In genomic region chr11:95918720-95919119, GRCh38 we compare ENCODE assay signal across 23 cellular contexts. TPM values are rescaled to one million over a fixed set of nuclear protein-coding genes. Genes with fewer than 3 reads are reported as not detected.
DNase-seq lines count a peak whose midpoint lies in the region; ATAC-seq, FAIRE-seq and TF ChIP-seq lines count a peak whose summit lies in the region.
"Had no signal": no experiment of that assay in that cellular context is flagged by ENCODE, and none has a peak within 500 bp of the region (broad histone marks: within the 10 kb centered on the region; RNA-seq: fewer than 3 reads in every experiment).

No MANE protein-coding gene starts in this region.

- peaks cover 79% of the 10 kb centered on the region for H3K79me2 ChIP-seq in Loucy (ENCODE audit: insufficient read depth, low read length)
- H3K79me2 ChIP-seq in endothelial cell of umbilical vein (ENCODE audit: control insufficient read depth, insufficient read depth, low read length) = peaks cover 82% of the 10 kb centered on the region
- peaks cover 92% of the 10 kb centered on the region for H3K79me2 ChIP-seq in osteoblast (ENCODE audit: insufficient read depth, low read length)

- no peak for DNase-seq in endothelial cell of umbilical vein (ENCODE audit: low read depth, low spot score)
- no peak for DNase-seq in substantia nigra (lab: John Stamatoyannopoulos, UW)
- DNase-seq in osteoblast (ENCODE audit: insufficient read length, low spot score, missing footprints) = no peak
- DNase-seq in germinal center (ENCODE audit: low spot score) = no peak
- DNase-seq in NCI-H2029 (lab: John Stamatoyannopoulos, UW) = no peak
- DNase-seq: ACHN; BE2C; Caco-2; CD4-positive, alpha-beta T cell; DMS153; DMS79; GF-D8; GM23248; HCEC 1CT; HFFc6; IMR-90 had no signal

- H2AFZ ChIP-seq in Loucy (ENCODE audit: low read length) (no peak overlapping the region), endothelial cell of umbilical vein (ENCODE audit: low read depth, low read length) (no peak overlapping the region), osteoblast (ENCODE audit: low read length) (no peak overlapping the region)
- H2AFZ ChIP-seq: GM23248 had no signal

- POLR2A ChIA-PET in endothelial cell of umbilical vein (lab: Charles Lee) = no interaction called here

- H3K4me1 ChIP-seq in Loucy (ENCODE audit: insufficient read depth, low read length, poor library complexity, severe bottlenecking) (peaks cover 69% of the 10 kb centered on the region), endothelial cell of umbilical vein (ENCODE audit: control insufficient read depth, extremely low read depth, insufficient read depth, low read length) (peaks cover 47% of the 10 kb centered on the region), osteoblast (ENCODE audit: insufficient read depth, low read length) (peaks cover 37% of the 10 kb centered on the region)
- H3K4me1 ChIP-seq: Caco-2 had no signal

- BruUV-seq in endothelial cell of umbilical vein (replicated peaks; lab: Mats Ljungman, UMichigan) = no TSS peak

- H3K9ac ChIP-seq in Loucy (ENCODE audit: low read depth, low read length, poor library complexity, severe bottlenecking) (no peak overlapping the region), endothelial cell of umbilical vein (replicated peaks; ENCODE audit: extremely low read depth, insufficient read depth, low read length) (no peak overlapping the region)
- H3K9ac ChIP-seq: GM23248 had no signal

- H3K4me3 ChIP-seq in Loucy (ENCODE audit: low read length, poor library complexity, severe bottlenecking) (no peak overlapping the region), endothelial cell of umbilical vein (replicated peaks in 1 of 3; ENCODE audit: insufficient read depth in 1 of 3, low read depth in 1 of 3, low read length in 3 of 3) (no peak overlapping the region), osteoblast (ENCODE audit: insufficient read depth, low read length) (no peak overlapping the region)
- H3K4me3 ChIP-seq: GM23248, K562 had no signal

- no peak for TF ChIP-seq CTCF in Loucy (conservative IDR thresholded peaks at IDR 0.05; ENCODE audit: low read length)
- no peak for TF ChIP-seq CTCF in endothelial cell of umbilical vein (IDR thresholded peaks at IDR 0.05; ENCODE audit: extremely low read depth in 1 of 2, insufficient read depth in 1 of 2, low read depth in 1 of 2, low read length in 2 of 2)
- no peak for TF ChIP-seq CTCF in osteoblast (IDR thresholded peaks at IDR 0.05; ENCODE audit: extremely low read depth, low read depth, low read length)

- H3K36me3 ChIP-seq in Loucy (ENCODE audit: insufficient read depth, low read length) (no peaks in the 10 kb centered on the region), endothelial cell of umbilical vein (ENCODE audit: control insufficient read depth in 2 of 2, extremely low read depth in 1 of 2, insufficient read depth in 2 of 2, low read length in 2 of 2) (no peaks in the 10 kb centered on the region), osteoblast (ENCODE audit: insufficient read depth, low read length) (no peaks in the 10 kb centered on the region)
- H3K36me3 ChIP-seq: BE2C had no signal

- CTCF ChIA-PET in endothelial cell of umbilical vein (lab: Charles Lee) = interaction anchor here (1.1 to 1.4 kb wide), 2 partner anchors 70 to 424 kb away, joined by 4 read pairs; partner anchors contain the start of gene MAML2

- ATAC-seq in HG03432 (IDR thresholded peaks at IDR 0.05; ENCODE audit: unreplicated experiment) = no peak
- ATAC-seq: K562 had no signal

- H3K4me2 ChIP-seq in Loucy (ENCODE audit: low read depth, low read length, poor library complexity, severe bottlenecking) = peak overlapping the region; percentile 53
- H3K4me2 ChIP-seq in endothelial cell of umbilical vein (ENCODE audit: insufficient read depth, low read length) = peak overlapping the region; percentile 74
- H3K4me2 ChIP-seq in osteoblast (ENCODE audit: insufficient read depth, low read length) = no peak overlapping the region

- dilution Hi-C loops in endothelial cell of umbilical vein (cut with MboI; ENCODE audit: extremely low pct_ligation_motif_present, low sequenced_read_pairs) = no loop called here

- no peak for TF ChIP-seq POLR2A in endothelial cell of umbilical vein (IDR thresholded peaks at IDR 0.05; ENCODE audit: low read depth, low read length)

- 0 out of 2 replicates have a peak, but pooled peaks cover 4% of the 10 kb centered on the region for H3F3A ChIP-seq in Loucy (ENCODE audit: low read depth)

- peak overlapping the region; percentile 54 for H3K27ac ChIP-seq in angular gyrus (ENCODE audit: low read depth, low read length)
- H3K27ac ChIP-seq in endothelial cell of umbilical vein (ENCODE audit: insufficient read depth, low read depth, low read length) = no peak overlapping the region
- peak overlapping the region; percentile 18 for H3K27ac ChIP-seq in substantia nigra (ENCODE audit: low read depth, low read length, poor library complexity, severe bottlenecking)
- no peak overlapping the region for H3K27ac ChIP-seq in osteoblast (ENCODE audit: low read depth, low read length)
- H3K27ac ChIP-seq: GM23248 had no signal

- H3K9me2 ChIP-seq in Loucy (replicated peaks; ENCODE audit: low read depth, low read length) = no peaks in the 10 kb centered on the region

- FAIRE-seq in endothelial cell of umbilical vein (lab: Jason Lieb, UNC) = no peak
- FAIRE-seq: A204.1, D721Med, HTR-8/SVneo, K562 had no signal

- H3K9me3 ChIP-seq in Loucy (ENCODE audit: insufficient read depth, low read depth, low read length) = no peaks in the 10 kb centered on the region
- H3K9me3 ChIP-seq in endothelial cell of umbilical vein (replicated peaks; ENCODE audit: control insufficient read depth, insufficient read depth, low read length) = no peaks in the 10 kb centered on the region
- H3K9me3 ChIP-seq in osteoblast (ENCODE audit: low read depth, low read length) = no peaks in the 10 kb centered on the region
- H3K9me3 ChIP-seq: BE2C, Caco-2 had no signal

- no peaks in the 10 kb centered on the region for H3K9me1 ChIP-seq in endothelial cell of umbilical vein (replicated peaks; ENCODE audit: control insufficient read depth, extremely low read depth, insufficient read depth, low read length)

- H3K27me3 ChIP-seq in Loucy (ENCODE audit: insufficient read depth, low read length, poor library complexity, severe bottlenecking) (no peaks in the 10 kb centered on the region), endothelial cell of umbilical vein (ENCODE audit: control insufficient read depth in 2 of 2, insufficient read depth in 2 of 2, low read length in 2 of 2) (no peaks in the 10 kb centered on the region), osteoblast (ENCODE audit: insufficient read depth, low read length) (no peaks in the 10 kb centered on the region)
- H3K27me3 ChIP-seq: BE2C had no signal

- intact Hi-C loops in endothelial cell of umbilical vein (cut with micrococcal nuclease) = loop anchor here (5.0 kb wide), 1 partner anchor 36 kb away; no protein-coding TSS in a partner anchor

- H4K20me1 ChIP-seq in Loucy (ENCODE audit: insufficient read depth, low read length, poor library complexity, severe bottlenecking) (peaks cover 25% of the 10 kb centered on the region), endothelial cell of umbilical vein (replicated peaks; ENCODE audit: control insufficient read depth, extremely low read depth, insufficient read depth, low read length) (no peaks in the 10 kb centered on the region), osteoblast (ENCODE audit: insufficient read depth, low read length) (peaks cover 6% of the 10 kb centered on the region)

TF ChIP-seq in endothelial cell of umbilical vein, 7 proteins besides CTCF, POLR2A, EP300 and RAD21:
- no peak for TF ChIP-seq MAX (IDR thresholded peaks at IDR 0.05; ENCODE audit: insufficient read depth, insufficient read length)
- no peak for TF ChIP-seq JUN (IDR thresholded peaks at IDR 0.05; ENCODE audit: borderline replicate concordance, insufficient read depth, insufficient read length, low read depth)
- no peak for TF ChIP-seq POLR2AphosphoS5 (IDR thresholded peaks at IDR 0.05; ENCODE audit: insufficient read depth, low read depth, low read length)
- TF ChIP-seq MYC (IDR thresholded peaks at IDR 0.05; ENCODE audit: low read depth, low read length) = no peak
- no peak for TF ChIP-seq FOS (IDR thresholded peaks at IDR 0.05; ENCODE audit: borderline replicate concordance, insufficient read depth, low read length)
- no peak for TF ChIP-seq EZH2 (IDR thresholded peaks at IDR 0.05; ENCODE audit: borderline replicate concordance, low read depth, low read length, severe bottlenecking)
- no peak for TF ChIP-seq GATA2 (IDR thresholded peaks at IDR 0.05; ENCODE audit: insufficient read depth, insufficient read length, low read depth, low read length)

RNA-seq across cellular contexts. Expression of gene MTMR2, which starts 5.2 kb away (rescaled TPM):
- total RNA-seq in endothelial cell of umbilical vein (46.4 and 49.5 TPM in 2 replicates), osteoblast (44.9 and 45.7 TPM in 2 replicates)
- 16.8 and 19.5 TPM in 2 replicates for polyA plus RNA-seq in endothelial cell of umbilical vein
- polyA plus RNA-seq in endothelial cell of umbilical vein (2011; cell fraction: cytosol; rRNA removed) = 18.7 and 19.9 TPM in 2 replicates
- polyA plus RNA-seq in endothelial cell of umbilical vein (2011; cell fraction: nucleus; rRNA removed) = 20.6 and 21.5 TPM in 2 replicates
- polyA plus RNA-seq in endothelial cell of umbilical vein (2012) = 29.6 and 49.7 TPM in 2 replicates
- 37.7 and 41.8 TPM in 2 replicates for polyA minus RNA-seq in endothelial cell of umbilical vein
- 39.1 TPM for polyA minus RNA-seq in endothelial cell of umbilical vein (2011; cell fraction: cytosol; rRNA and poly(A)+ RNA removed)
- polyA minus RNA-seq in endothelial cell of umbilical vein (2011; cell fraction: nucleus; rRNA and poly(A)+ RNA removed) = 60.4 and 72.9 TPM in 2 replicates

Comparison
In these comparisons a context has a peak if more than half of its experiments do, and no peak if none do; other contexts are left out.
1. H3K27ac ChIP-seq: peak in angular gyrus (single experiment) and substantia nigra (single experiment); none in endothelial cell of umbilical vein (single experiment) and osteoblast (single experiment).